ENCODE assay signal across 23 cellular contexts in genomic region chr20:41639630-41640029, GRCh38.
"Had no signal": no experiment of that assay in that cellular context is flagged by ENCODE, and none has a peak within 500 bp of the region (broad histone marks: within the 10 kb centered on the region; RNA-seq: fewer than 3 reads in every experiment).

No MANE protein-coding gene starts in this region.

- H3K36me3 ChIP-seq: MG63 had no signal

- H3K9me3 Mint-ChIP-seq: T-cell had no signal

- H3K4me3 ChIP-seq: MG63 had no signal

- H3K4me2 ChIP-seq: SK-N-SH had no signal

- DNase-seq: IMR-90, Karpas-422, KG1, MG63, NCI-H1092, NCI-H1105 treated with DMSO at 0.1 percent for 48 hours, NCI-H1417 treated with DMSO at 0.1 percent for 48 hours, NCI-H146, NCI-H187, NCI-H2029, NCI-H2171 treated with DMSO at 0.1 percent for 48 hours, NCI-H345, NCI-H446 treated with DMSO at 0.1 percent for 48 hours, NCI-H510A treated with DMSO at 0.1 percent for 48 hours, NCI-H526, Right ventricle myocardium superior, RPMI8226, SIG-M5, SK-N-SH, SW 1271, T-cell had no signal

- H3K27ac Mint-ChIP-seq: T-cell had no signal

- H3K9ac ChIP-seq: SK-N-SH had no signal

- H3K36me3 Mint-ChIP-seq: T-cell had no signal

- H3K4me3 Mint-ChIP-seq: T-cell had no signal

- H3K27ac ChIP-seq: HL-60 had no signal

- H3K9me3 ChIP-seq: MG63, SK-N-SH had no signal

- ATAC-seq: HepG2, T-cell had no signal
